1 cellular context compared by ENCODE assay signal in genomic region chr17:31568140-31568938, GRCh38.
TF ChIP-seq lines count a peak whose summit lies in the region.

No MANE protein-coding gene starts in this region.

TF ChIP-seq in SK-N-SH, 30 proteins besides CTCF, POLR2A, EP300 and RAD21 (continued from another document):
- no peak for TF ChIP-seq USF1 (IDR thresholded peaks at IDR 0.05; ENCODE audit: borderline replicate concordance, low read depth)
- TF ChIP-seq SIN3A (IDR thresholded peaks at IDR 0.05; ENCODE audit: borderline replicate concordance, low read depth, low read length), result no peak
- no peak for TF ChIP-seq REST (IDR thresholded peaks at IDR 0.05; ENCODE audit: low read depth, low read length)
- no peak for TF ChIP-seq ZBTB33 (IDR thresholded peaks at IDR 0.05; ENCODE audit: borderline replicate concordance, low read depth)
- no peak for TF ChIP-seq EZH2phosphoT487 (IDR thresholded peaks at IDR 0.05; ENCODE audit: borderline replicate concordance, low read depth)
- no peak for TF ChIP-seq MEF2A (IDR thresholded peaks at IDR 0.05; ENCODE audit: borderline replicate concordance, low read depth)
- TF ChIP-seq FOXJ3 (CRISPR knock-in tag; IDR thresholded peaks at IDR 0.05), result no peak
- TF ChIP-seq NFIC (IDR thresholded peaks at IDR 0.05; ENCODE audit: borderline replicate concordance), result no peak
- no peak for TF ChIP-seq PBX3 (IDR thresholded peaks at IDR 0.05)
